In the genomic region with DNA sequence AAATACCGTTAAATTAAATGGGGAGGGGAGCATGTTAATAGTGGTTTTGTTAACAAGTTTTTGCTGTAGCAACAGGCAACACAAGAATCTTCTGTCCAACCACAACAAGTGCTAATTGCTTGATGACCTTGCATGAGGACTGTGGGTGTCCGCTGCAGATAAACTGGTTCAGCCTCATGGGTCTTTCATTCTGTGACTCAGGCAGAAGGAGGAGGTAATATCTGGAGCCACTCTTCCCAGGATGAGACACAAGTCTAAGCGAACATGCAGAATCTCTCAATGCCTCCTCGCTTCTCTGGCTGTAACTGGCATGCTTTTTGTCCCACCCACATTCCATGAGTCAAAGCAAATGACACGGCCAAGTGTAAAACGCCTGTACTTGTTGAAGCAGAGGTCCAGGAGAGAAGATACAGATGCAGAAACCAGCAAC, we compare ENCODE assay signal across 24 cellular contexts. TPM values are rescaled to one million over a fixed set of nuclear protein-coding genes. Genes with fewer than 3 reads are reported as not detected.
"Had no signal": no experiment of that assay in that cellular context is flagged by ENCODE, and none has a peak within 500 bp of the region (broad histone marks: within the 10 kb centered on the region; RNA-seq: fewer than 3 reads in every experiment).

No MANE protein-coding gene starts in this region.

- H3K36me3 ChIP-seq: adrenal gland, gastrocnemius medialis, heart left ventricle, prostate gland, thyroid gland, uterus had no signal

- H3K4me3 ChIP-seq: adrenal gland, body of pancreas, gastrocnemius medialis, heart left ventricle, lung, prostate gland, skin epidermis, thyroid gland, uterus had no signal

- H3K4me1 ChIP-seq: adrenal gland, body of pancreas, gastrocnemius medialis, heart left ventricle, prostate gland, thyroid gland, uterus had no signal

- H3K27me3 ChIP-seq: adrenal gland, body of pancreas, gastrocnemius medialis, thyroid gland, uterus had no signal

- H3K27me3 Mint-ChIP-seq: stimulated activated naive B cell treated with anti-CD40 and anti-IgM and Interleukin-4, amounts not matched to agents 10 μg/mL and 1 μg/mL and 100 μg/mL, for 72 hours had no signal

- H3K27ac Mint-ChIP-seq: activated CD8-positive, alpha-beta T cell treated with anti-CD3 and anti-CD28 coated beads for 36 hours; activated naive CD4-positive, alpha-beta T cell treated with anti-CD3 and anti-CD28 coated beads, Interleukin-2, amount 50 U/mL, for 24 hours; stimulated activated naive B cell treated with anti-CD40 and anti-IgM and Interleukin-4, amounts not matched to agents 10 μg/mL and 1 μg/mL and 100 μg/mL, for 72 hours; WTC11 had no signal

- H3K9me3 Mint-ChIP-seq: activated CD8-positive, alpha-beta T cell treated with anti-CD3 and anti-CD28 coated beads for 36 hours; activated naive CD4-positive, alpha-beta T cell treated with anti-CD3 and anti-CD28 coated beads, Interleukin-2, amount 50 U/mL, for 24 hours; neural crest cell; WTC11 had no signal

- H3K36me3 Mint-ChIP-seq: activated naive CD4-positive, alpha-beta T cell treated with anti-CD3 and anti-CD28 coated beads, Interleukin-2, amount 50 U/mL, for 24 hours; stimulated activated naive B cell treated with anti-CD40 and anti-IgM and Interleukin-4, amounts not matched to agents 10 μg/mL and 1 μg/mL and 100 μg/mL, for 72 hours; WTC11 had no signal

- DNase-seq: activated CD4-positive, alpha-beta T cell treated with anti-CD3 and anti-CD28 coated beads for 4 hours; activated CD8-positive, alpha-beta memory T cell treated with anti-CD3 and anti-CD28 coated beads, Interleukin-2, amount 50 U/mL, for 4 hours; activated CD8-positive, alpha-beta T cell treated with anti-CD3 and anti-CD28 coated beads for 36 hours; activated effector memory CD4-positive, alpha-beta T cell treated with anti-CD3 and anti-CD28 coated beads, Interleukin-2, amount 50 U/mL, for 16 hours; activated T-cell treated with anti-CD3 and anti-CD28 coated beads, Interleukin-2, amount 50 U/mL, for 48 hours; adrenal gland; body of pancreas; effector CD8-positive, alpha-beta T cell; gastrocnemius medialis; heart left ventricle; right cardiac atrium; stimulated activated CD4-positive, alpha-beta T cell treated with anti-CD3 and anti-CD28 coated beads, Interleukin-15, amount 100 ng/mL, for 24 hours; stimulated activated CD4-positive, alpha-beta T cell treated with anti-CD3 and anti-CD28 coated beads, Interleukin-4, amount 100 ng/mL, for 1 hour; stimulated activated naive B cell treated with anti-CD40 and anti-IgM and Interleukin-4, amounts not matched to agents 10 μg/mL and 1 μg/mL and 100 μg/mL, for 72 hours; T1000; thyroid gland; uterus had no signal

- H3K9me3 ChIP-seq: adrenal gland, body of pancreas, gastrocnemius medialis, heart left ventricle, prostate gland, thyroid gland, uterus had no signal

- H3K4me1 Mint-ChIP-seq: activated naive CD4-positive, alpha-beta T cell treated with anti-CD3 and anti-CD28 coated beads, Interleukin-2, amount 50 U/mL, for 24 hours; neural crest cell; stimulated activated naive B cell treated with anti-CD40 and anti-IgM and Interleukin-4, amounts not matched to agents 10 μg/mL and 1 μg/mL and 100 μg/mL, for 72 hours; WTC11 had no signal

- H3K27ac ChIP-seq: adrenal gland, body of pancreas, gastrocnemius medialis, heart left ventricle, prostate gland, skin epidermis, thyroid gland, uterus had no signal

- H3K4me3 Mint-ChIP-seq: activated CD8-positive, alpha-beta T cell treated with anti-CD3 and anti-CD28 coated beads for 36 hours; activated naive CD4-positive, alpha-beta T cell treated with anti-CD3 and anti-CD28 coated beads, Interleukin-2, amount 50 U/mL, for 24 hours; neural crest cell; stimulated activated naive B cell treated with anti-CD40 and anti-IgM and Interleukin-4, amounts not matched to agents 10 μg/mL and 1 μg/mL and 100 μg/mL, for 72 hours; WTC11 had no signal

RNA-seq across cellular contexts. Expression of a gene that starts 56.6 kb away (rescaled TPM):
- total RNA-seq: activated CD8-positive, alpha-beta T cell treated with anti-CD3 and anti-CD28 coated beads for 36 hours; osteoblast had no signal
